Comparison of ENCODE assay signal across 8 cellular contexts in genomic region chr3:116000315-116000714, GRCh38.
DNase-seq lines count a peak whose midpoint lies in the region; ATAC-seq and TF ChIP-seq lines count a peak whose summit lies in the region.

No MANE protein-coding gene starts in this region.

- no peak overlapping the region for H3K27ac Mint-ChIP-seq in CD8-positive, alpha-beta T cell

- intact Hi-C loops in A673 (cut with micrococcal nuclease; ENCODE audit: unreplicated experiment) = no loop called here
- intact Hi-C loops in CD8-positive, alpha-beta T cell (cut with DNase I, micrococcal nuclease) = no loop called here
- intact Hi-C loops in lower leg skin (cut with DNase I; ENCODE audit: low total_unique reads) = no loop called here

- H3K4me3 Mint-ChIP-seq in CD8-positive, alpha-beta T cell = no peak overlapping the region

- no peak overlapping the region for H3K27ac ChIP-seq in A673 (ENCODE audit: low read depth, low read length, poor library complexity, severe bottlenecking)
- no peak overlapping the region for H3K27ac ChIP-seq in CD8-positive, alpha-beta T cell (ENCODE audit: low read depth, low read length)

- no peak for TF ChIP-seq POLR2A in lower leg skin (IDR thresholded peaks at IDR 0.05)

- BruUV-seq in A673 (replicated peaks; lab: Mats Ljungman, UMichigan) = no TSS peak

- no peaks in the 10 kb centered on the region for H3K27me3 ChIP-seq in A673 (replicated peaks; ENCODE audit: insufficient read depth, low read depth, low read length, poor library complexity)
- no peaks in the 10 kb centered on the region for H3K27me3 ChIP-seq in CD8-positive, alpha-beta T cell (ENCODE audit: insufficient read depth, low read length)

- H3K4me3 ChIP-seq in A673 (ENCODE audit: low read depth, low read length, poor library complexity, severe bottlenecking) (no peak overlapping the region), lower leg skin (ENCODE audit: low read depth, poor library complexity, severe bottlenecking) (no peak overlapping the region)
- H3K4me3 ChIP-seq in CD8-positive, alpha-beta T cell (ENCODE audit: low read depth, low read length) = no peak overlapping the region

- no peaks in the 10 kb centered on the region for H3K27me3 Mint-ChIP-seq in CD8-positive, alpha-beta T cell (ENCODE audit: low read depth)

- TF ChIP-seq CTCF in A673 (conservative IDR thresholded peaks at IDR 0.05; ENCODE audit: low read depth, low read length) (no peak), lower leg skin (IDR thresholded peaks at IDR 0.05) (no peak)
- TF ChIP-seq CTCF in CD8-positive, alpha-beta T cell (IDR thresholded peaks at IDR 0.05) = no peak

- DNase-seq in A673 (ENCODE audit: low spot score) (peak; percentile 42), astrocyte of the hippocampus (ENCODE audit: low read depth, low spot score) (peak; percentile 83), stromal cell of bone marrow (ENCODE audit: low read depth) (peak; percentile 73), OCI-M2 (lab: John Stamatoyannopoulos, UW; ENCODE audit: unreplicated experiment) (no peak), lower leg skin (ENCODE audit: low spot score in 2 of 2) (no peak)
- DNase-seq in CD8-positive, alpha-beta T cell = no peak

- H3K9me3 Mint-ChIP-seq in CD8-positive, alpha-beta T cell = no peaks in the 10 kb centered on the region

- CTCF ChIA-PET in A673 (lab: Charles Lee) = no interaction called here
- CTCF ChIA-PET in CD8-positive, alpha-beta T cell (lab: Charles Lee) = no interaction called here

- H3K4me1 Mint-ChIP-seq in CD8-positive, alpha-beta T cell (ENCODE audit: low read depth) = no peaks in the 10 kb centered on the region

- no peaks in the 10 kb centered on the region for H3K9me3 ChIP-seq in A673 (ENCODE audit: low read depth, low read length, poor library complexity, severe bottlenecking)
- H3K9me3 ChIP-seq in CD8-positive, alpha-beta T cell (ENCODE audit: low read length) = no peaks in the 10 kb centered on the region

- no peaks in the 10 kb centered on the region for H3K36me3 ChIP-seq in A673 (ENCODE audit: insufficient read depth, low read length, poor library complexity, severe bottlenecking)
- H3K36me3 ChIP-seq in CD8-positive, alpha-beta T cell (ENCODE audit: insufficient read depth, low read length) = no peaks in the 10 kb centered on the region

- peaks cover 18% of the 10 kb centered on the region for H3K4me1 ChIP-seq in A673 (ENCODE audit: insufficient read depth, low read length, poor library complexity, severe bottlenecking)
- no peaks in the 10 kb centered on the region for H3K4me1 ChIP-seq in CD8-positive, alpha-beta T cell (ENCODE audit: insufficient read depth, low read length)

- POLR2A ChIA-PET in A673 (lab: Charles Lee; ENCODE audit: low non-redundant PET) = no interaction called here
- POLR2A ChIA-PET in CD8-positive, alpha-beta T cell (lab: Charles Lee) = no interaction called here

- ATAC-seq in GM19351 (IDR thresholded peaks at IDR 0.05; ENCODE audit: unreplicated experiment) = peak; percentile 89
- peak; percentile 56 for ATAC-seq in HG03280 (IDR thresholded peaks at IDR 0.05; ENCODE audit: unreplicated experiment)
- no peak for ATAC-seq in CD8-positive, alpha-beta T cell

- no peaks in the 10 kb centered on the region for H3K36me3 Mint-ChIP-seq in CD8-positive, alpha-beta T cell

- 42 to 57% methylated on average over 3 of the region's 3 CpGs for WGBS in lower leg skin, 2 donors

Comparison
In these comparisons a context has a peak if more than half of its experiments do, and no peak if none do; other contexts are left out.
1. DNase-seq: peak in A673 (single experiment), astrocyte of the hippocampus (single experiment) and stromal cell of bone marrow (single experiment); none in OCI-M2 (single experiment), CD8-positive, alpha-beta T cell (0 of 7) and lower leg skin (0 of 2).